In the genomic region with DNA sequence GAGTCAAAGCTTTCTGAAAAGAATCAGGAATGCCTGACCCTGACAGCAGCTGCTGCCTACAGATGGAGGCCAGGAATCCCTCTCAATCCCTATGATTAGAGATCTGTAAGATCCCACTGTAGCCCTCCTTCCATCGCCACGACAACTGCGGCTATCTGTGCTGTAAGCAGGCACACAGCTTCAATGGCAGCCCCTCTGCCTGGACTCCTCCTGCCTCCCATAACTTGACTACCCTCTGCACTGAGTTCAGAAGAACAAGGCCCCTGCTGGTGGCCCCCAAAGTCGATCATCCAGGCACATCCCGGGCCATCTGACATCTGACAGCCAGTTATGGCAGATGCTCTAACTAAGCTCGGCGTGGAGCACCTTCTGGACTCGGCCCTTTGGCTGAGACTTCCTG, we compare ENCODE assay signal across 23 cellular contexts. TPM values are rescaled to one million over a fixed set of nuclear protein-coding genes. Genes with fewer than 3 reads are reported as not detected.
DNase-seq lines count a peak whose midpoint lies in the region; ATAC-seq, FAIRE-seq and TF ChIP-seq lines count a peak whose summit lies in the region.
"Had no signal": no experiment of that assay in that cellular context is flagged by ENCODE, and none has a peak within 500 bp of the region (broad histone marks: within the 10 kb centered on the region; RNA-seq: fewer than 3 reads in every experiment).

No MANE protein-coding gene starts in this region.

- no peak overlapping the region for H2AFZ ChIP-seq in osteoblast (ENCODE audit: low read length)
- H2AFZ ChIP-seq: GM23338 had no signal

- H3K4me3 ChIP-seq in kidney (ENCODE audit: low read length in 2 of 2) (peak overlapping the region in 1 of 2 donors; percentile 14), stomach (no peak overlapping the region), osteoblast (ENCODE audit: insufficient read depth, low read length) (no peak overlapping the region)
- H3K4me3 ChIP-seq: cardiac muscle cell, esophagus muscularis mucosa, GM23338, SK-N-MC had no signal

- H3K27ac ChIP-seq in kidney (ENCODE audit: low read depth in 2 of 2, low read length in 2 of 2) = peak overlapping the region; percentile 18 to 59
- peak overlapping the region in 3 of 5 donors; percentile 9 to 73 (median 69) for H3K27ac ChIP-seq in stomach
- no peak overlapping the region for H3K27ac ChIP-seq in osteoblast (ENCODE audit: low read depth, low read length)
- H3K27ac ChIP-seq: cardiac muscle cell, SK-N-MC had no signal

- no peak overlapping the region for H3K4me2 ChIP-seq in osteoblast (ENCODE audit: insufficient read depth, low read length)
- H3K4me2 ChIP-seq: GM23338 had no signal

- DNase-seq in NCI-H748 (lab: John Stamatoyannopoulos, UW; ENCODE audit: unreplicated experiment) = peak; percentile 50
- DNase-seq in NCI-H748 treated with DMSO at 0.1 percent for 48 hours (lab: John Stamatoyannopoulos, UW) = no peak
- peak; percentile 90 for DNase-seq in NCI-H82 (lab: John Stamatoyannopoulos, UW)
- DNase-seq in kidney = no peak
- DNase-seq in stomach = no peak
- no peak for DNase-seq in NCI-H2029 (lab: John Stamatoyannopoulos, UW)
- DNase-seq in osteoblast (ENCODE audit: insufficient read length, low spot score, missing footprints) = no peak
- DNase-seq: activated naive CD8-positive, alpha-beta T cell treated with anti-CD3 and anti-CD28 coated beads, Interleukin-2, amount 50 U/mL, for 24 hours; DMS79; effector CD4-positive, alpha-beta T cell; NCI-H1105 treated with DMSO at 0.1 percent for 48 hours; PC-3; T-helper 9 cell; trophoblast cell had no signal

- H3K36me3 ChIP-seq in kidney (ENCODE audit: control insufficient read depth in 1 of 2, insufficient read depth in 2 of 2, low read length in 2 of 2) (no peaks in the 10 kb centered on the region), stomach (no peaks in the 10 kb centered on the region), osteoblast (ENCODE audit: insufficient read depth, low read length) (no peaks in the 10 kb centered on the region)
- H3K36me3 ChIP-seq: cardiac muscle cell, esophagus muscularis mucosa had no signal

- peaks cover 0 to 9% (median 0%) of the 10 kb centered on the region in 3 donors for H3K27me3 ChIP-seq in stomach
- peaks cover 7% of the 10 kb centered on the region for H3K27me3 ChIP-seq in osteoblast (ENCODE audit: insufficient read depth, low read length)
- H3K27me3 ChIP-seq: esophagus muscularis mucosa had no signal

- peaks cover 43 to 46% of the 10 kb centered on the region in 2 donors for H3K4me1 ChIP-seq in kidney (ENCODE audit: control insufficient read depth in 1 of 2, insufficient read depth in 1 of 2, low read depth in 1 of 2, low read length in 2 of 2)
- H3K4me1 ChIP-seq in stomach = peaks cover 28 to 73% (median 42%) of the 10 kb centered on the region in 4 donors
- peaks cover 12% of the 10 kb centered on the region for H3K4me1 ChIP-seq in osteoblast (ENCODE audit: insufficient read depth, low read length)

- no peak for TF ChIP-seq EP300 in stomach (IDR thresholded peaks at IDR 0.05)

- WGBS in stomach, 5 donors = 75 to 82% (median 79%) methylated on average over 7 to 8 of the region's 8 CpGs

- H3K79me2 ChIP-seq in osteoblast (ENCODE audit: insufficient read depth, low read length) = no peaks in the 10 kb centered on the region

- H4K20me1 ChIP-seq in osteoblast (ENCODE audit: insufficient read depth, low read length) = no peaks in the 10 kb centered on the region

- TF ChIP-seq POLR2A in stomach (IDR thresholded peaks at IDR 0.05) = no peak

- no peak for FAIRE-seq in kidney (lab: Jason Lieb, UNC)

- no peak overlapping the region for H3K9ac ChIP-seq in kidney (ENCODE audit: low read length in 2 of 2)

- TF ChIP-seq CTCF in kidney (IDR thresholded peaks at IDR 0.05; ENCODE audit: borderline replicate concordance, extremely low read depth, insufficient read depth) (no peak), stomach (IDR thresholded peaks at IDR 0.05) (no peak), osteoblast (IDR thresholded peaks at IDR 0.05; ENCODE audit: extremely low read depth, low read depth, low read length) (no peak)

- no peak for ATAC-seq in GM19452 (IDR thresholded peaks at IDR 0.05; ENCODE audit: unreplicated experiment)
- ATAC-seq: activated CD4-positive, CD25-positive, alpha-beta regulatory T cell treated with anti-CD3 and anti-CD28 coated beads, Interleukin-2, amount 50 U/mL, for 24 hours; activated naive CD8-positive, alpha-beta T cell treated with anti-CD3 and anti-CD28 coated beads, Interleukin-2, amount 50 U/mL, for 24 hours; activated T-helper 17 cell treated with anti-CD3 and anti-CD28 coated beads, Interleukin-2, amount 50 U/mL, for 72 hours; GM23338; naive thymus-derived CD8-positive, alpha-beta T cell; PC-3; stimulated activated effector memory CD8-positive, alpha-beta T cell treated with anti-CD3 and anti-CD28 coated beads, Interleukin-12 subunit alpha, Interleukin-12 subunit beta, amount 100 ng/mL, for 72 hours had no signal

- H3K9me3 ChIP-seq in kidney (ENCODE audit: control insufficient read depth in 1 of 2, low read length in 2 of 2) = no peaks in the 10 kb centered on the region
- no peaks in the 10 kb centered on the region for H3K9me3 ChIP-seq in stomach
- no peaks in the 10 kb centered on the region for H3K9me3 ChIP-seq in osteoblast (ENCODE audit: low read depth, low read length)
- H3K9me3 ChIP-seq: esophagus muscularis mucosa had no signal

- intact Hi-C loops in kidney (cut with DNase I) (no loop called here), stomach (cut with DNase I; ENCODE audit: low total_unique reads) (no loop called here)

RNA-seq across cellular contexts. Expression of a gene that starts 2.9 kb away (rescaled TPM):
- 151 TPM for total RNA-seq in kidney
- polyA plus RNA-seq in kidney (ENCODE audit: insufficient read depth, low read depth, low replicate concordance) = 33.1 TPM
- 10 to 100 TPM; 12.8 to 42.9 (median 30.1) TPM for total RNA-seq in stomach
- polyA plus RNA-seq in stomach = 1 to 10 TPM; 5.3 to 8.7 (median 6.2) TPM
- total RNA-seq in osteoblast = 1.1 and 1.5 TPM in 2 replicates

Comparison
In these comparisons a context has a peak if more than half of its experiments do, and no peak if none do; other contexts are left out.
1. DNase-seq: peak in NCI-H748 (single experiment) and NCI-H82 (single experiment); none in NCI-H748 treated with DMSO at 0.1 percent for 48 hours (single experiment), kidney (single experiment), stomach (single experiment), NCI-H2029 (single experiment) and osteoblast (single experiment).